Comparison of ENCODE assay signal across 15 cellular contexts in the genomic region with DNA sequence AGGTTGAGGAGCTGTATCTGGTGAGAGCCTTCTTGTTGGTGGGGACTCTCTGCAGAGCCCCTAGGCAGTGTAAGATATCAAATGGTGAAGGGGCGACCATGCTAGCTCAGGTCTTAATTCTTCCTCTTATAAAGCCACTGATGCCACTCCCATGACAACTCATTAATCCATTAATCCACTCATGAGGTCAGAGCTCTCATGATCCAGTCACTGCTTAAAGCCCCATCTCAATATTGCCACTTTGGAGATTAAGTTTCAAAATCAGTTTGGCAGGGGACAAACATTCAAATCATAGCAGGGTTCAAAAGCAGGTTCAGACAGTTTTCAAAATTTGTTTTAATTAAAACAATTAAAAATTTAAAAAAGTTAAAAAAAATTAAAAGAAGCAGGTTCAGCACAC. TPM values are rescaled to one million over a fixed set of nuclear protein-coding genes. Genes with fewer than 3 reads are reported as not detected.
A peak's percentile ranks its signal among the peaks of the same experiment; 100 is the strongest.
DNase-seq lines count a peak whose midpoint lies in the region; ATAC-seq and TF ChIP-seq lines count a peak whose summit lies in the region.
"Had no signal": no experiment of that assay in that cellular context is flagged by ENCODE, and none has a peak within 500 bp of the region (broad histone marks: within the 10 kb centered on the region; RNA-seq: fewer than 3 reads in every experiment).

No MANE protein-coding gene starts in this region.

- ATAC-seq in activated T-helper 17 cell treated with anti-CD3 and anti-CD28 coated beads, Interleukin-2, amount 50 U/mL, for 72 hours (replicated peaks) = no peak
- ATAC-seq: CD8-positive, alpha-beta T cell; HepG2 had no signal

- TF ChIP-seq CTCF in epithelial cell of esophagus (IDR thresholded peaks at IDR 0.05; ENCODE audit: insufficient read depth, low read depth, low read length, missing control alignments) = no peak
- no peak for TF ChIP-seq CTCF in retinal pigment epithelial cell (conservative IDR thresholded peaks at IDR 0.05; ENCODE audit: low read depth, low read length)

- no peak overlapping the region for H3K4me3 ChIP-seq in epithelial cell of esophagus (ENCODE audit: low read length)
- no peak overlapping the region for H3K4me3 ChIP-seq in retinal pigment epithelial cell (ENCODE audit: low read length)
- H3K4me3 ChIP-seq: BLaER1, HAP-1 had no signal

- peaks cover 17% of the 10 kb centered on the region for H3K27me3 Mint-ChIP-seq in activated T-helper 17 cell treated with anti-CD3 and anti-CD28 coated beads, Interleukin-2, amount 50 U/mL, for 72 hours

- DNase-seq in D341Med (ENCODE audit: low spot score) = peak; percentile 40
- DNase-seq in NCI-H82 (lab: John Stamatoyannopoulos, UW) = peak; percentile 98
- DNase-seq in epithelial cell of esophagus (ENCODE audit: low read depth) = peak; percentile 22
- peak; percentile 58 for DNase-seq in retinal pigment epithelial cell (ENCODE audit: low read depth)
- DNase-seq in mesenteric fat pad (ENCODE audit: low spot score) = no peak
- no peak for DNase-seq in H4 (ENCODE audit: low spot score)
- no peak for DNase-seq in GDM1 (lab: John Stamatoyannopoulos, UW)
- DNase-seq: 8988T; CD8-positive, alpha-beta T cell had no signal

- no peaks in the 10 kb centered on the region for H3K9me3 Mint-ChIP-seq in activated T-helper 17 cell treated with anti-CD3 and anti-CD28 coated beads, Interleukin-2, amount 50 U/mL, for 72 hours
- H3K9me3 Mint-ChIP-seq: CD14-positive monocyte; CD8-positive, alpha-beta T cell; IgD-negative memory B cell had no signal

- H3K36me3 Mint-ChIP-seq in activated T-helper 17 cell treated with anti-CD3 and anti-CD28 coated beads, Interleukin-2, amount 50 U/mL, for 72 hours (ENCODE audit: low read depth) = no peaks in the 10 kb centered on the region
- H3K36me3 Mint-ChIP-seq: CD14-positive monocyte; CD8-positive, alpha-beta T cell had no signal

- no peaks in the 10 kb centered on the region for H3K4me1 Mint-ChIP-seq in activated T-helper 17 cell treated with anti-CD3 and anti-CD28 coated beads, Interleukin-2, amount 50 U/mL, for 72 hours

- no peak overlapping the region for H3K4me3 Mint-ChIP-seq in activated T-helper 17 cell treated with anti-CD3 and anti-CD28 coated beads, Interleukin-2, amount 50 U/mL, for 72 hours
- H3K4me3 Mint-ChIP-seq: CD14-positive monocyte; CD8-positive, alpha-beta T cell; IgD-negative memory B cell had no signal

- no peak overlapping the region for H3K27ac Mint-ChIP-seq in activated T-helper 17 cell treated with anti-CD3 and anti-CD28 coated beads, Interleukin-2, amount 50 U/mL, for 72 hours
- H3K27ac Mint-ChIP-seq: CD8-positive, alpha-beta T cell had no signal

RNA-seq across cellular contexts. Expression of gene SPECC1, which starts 13.1 kb away (rescaled TPM):
- 25.8 TPM for total RNA-seq in mesenteric fat pad
- total RNA-seq in activated T-helper 17 cell treated with anti-CD3 and anti-CD28 coated beads, Interleukin-2, amount 50 U/mL, for 72 hours = 1 to 10 TPM; 5.7 to 9.6 TPM
- total RNA-seq in H4 (2014; rRNA removed; shearing (Covaris generic)) = 38.5 and 41.9 TPM in 2 replicates

RNA-seq across cellular contexts. Expression of gene AKAP10, which starts 18.5 kb away (rescaled TPM):
- total RNA-seq in mesenteric fat pad = 29.5 TPM
- total RNA-seq in activated T-helper 17 cell treated with anti-CD3 and anti-CD28 coated beads, Interleukin-2, amount 50 U/mL, for 72 hours = 10 to 100 TPM; 38.8 to 64.1 TPM
- total RNA-seq in H4 (2014; rRNA removed; shearing (Covaris generic)) = 12.3 and 16.1 TPM in 2 replicates

Comparison
In these comparisons a context has a peak if more than half of its experiments do, and no peak if none do; other contexts are left out.
1. DNase-seq: peak in D341Med (single experiment), NCI-H82 (single experiment), epithelial cell of esophagus (single experiment) and retinal pigment epithelial cell (single experiment); none in mesenteric fat pad (single experiment), H4 (single experiment) and GDM1 (single experiment).